In genomic region chr3:87771338-87772059, GRCh38 we compare ENCODE assay signal across 8 cellular contexts. TPM values are rescaled to one million over a fixed set of nuclear protein-coding genes. Genes with fewer than 3 reads are reported as not detected.
DNase-seq lines count a peak whose midpoint lies in the region; ATAC-seq, FAIRE-seq and TF ChIP-seq lines count a peak whose summit lies in the region.

No MANE protein-coding gene starts in this region.

- POLR2A ChIA-PET in activated naive CD8-positive, alpha-beta T cell treated with anti-CD3 and anti-CD28 coated beads, Interleukin-2, amount 10 ng/mL, durations not matched to agents 7 days and 5 days (lab: Charles Lee), result no interaction called here

- peaks cover 0 to 2% (median 0%) of the 10 kb centered on the region in 4 donors for H3K9me3 ChIP-seq in stomach

- no peaks in the 10 kb centered on the region for H3K4me1 ChIP-seq in stomach

- H3K9me3 Mint-ChIP-seq in activated naive CD8-positive, alpha-beta T cell treated with anti-CD3 and anti-CD28 coated beads, Interleukin-2, amount 10 ng/mL, durations not matched to agents 7 days and 5 days, result no peaks in the 10 kb centered on the region

- DNase-seq in AG10803 (ENCODE audit: low read depth) (peak; percentile 29), GM18507 (ENCODE audit: extremely low spot score, insufficient read length, low read depth) (no peak), NOMO-1 treated with DMSO at 0.1 percent for 48 hours (lab: John Stamatoyannopoulos, UW; ENCODE audit: unreplicated experiment) (peak; percentile 51), iris pigment epithelial cell (ENCODE audit: low read depth) (peak; percentile 23), stomach (no peak), DMS79 (lab: John Stamatoyannopoulos, UW) (no peak)
- DNase-seq in activated naive CD8-positive, alpha-beta T cell treated with anti-CD3 and anti-CD28 coated beads, Interleukin-2, amount 10 ng/mL, durations not matched to agents 7 days and 5 days, result no peak

- peaks cover 14% of the 10 kb centered on the region for H3K27me3 Mint-ChIP-seq in activated naive CD8-positive, alpha-beta T cell treated with anti-CD3 and anti-CD28 coated beads, Interleukin-2, amount 10 ng/mL, durations not matched to agents 7 days and 5 days

- no peak overlapping the region for H3K27ac ChIP-seq in stomach

- 35 to 67% (median 53%) methylated on average over 5 of the region's 5 CpGs for WGBS in stomach, 5 donors

- H3K4me3 ChIP-seq in AG10803 (ENCODE audit: low read length), result no peak overlapping the region
- no peak overlapping the region for H3K4me3 ChIP-seq in stomach

- no peak for TF ChIP-seq POLR2A in stomach (IDR thresholded peaks at IDR 0.05)

- no peak overlapping the region for H3K4me3 Mint-ChIP-seq in activated naive CD8-positive, alpha-beta T cell treated with anti-CD3 and anti-CD28 coated beads, Interleukin-2, amount 10 ng/mL, durations not matched to agents 7 days and 5 days

- FAIRE-seq in GM18507 (lab: Jason Lieb, UNC), result peak; percentile 49

- no peak overlapping the region for H3K27ac Mint-ChIP-seq in activated naive CD8-positive, alpha-beta T cell treated with anti-CD3 and anti-CD28 coated beads, Interleukin-2, amount 10 ng/mL, durations not matched to agents 7 days and 5 days

- no peaks in the 10 kb centered on the region for H3K4me1 Mint-ChIP-seq in activated naive CD8-positive, alpha-beta T cell treated with anti-CD3 and anti-CD28 coated beads, Interleukin-2, amount 10 ng/mL, durations not matched to agents 7 days and 5 days

- H3K27me3 ChIP-seq in stomach, result no peaks in the 10 kb centered on the region

- TF ChIP-seq EP300 in stomach (IDR thresholded peaks at IDR 0.05), result no peak

- intact Hi-C loops in stomach (cut with DNase I; ENCODE audit: low total_unique reads), result no loop called here

- TF ChIP-seq CTCF in AG10803 (conservative IDR thresholded peaks at IDR 0.05; ENCODE audit: low read length) (peak; percentile 66), stomach (IDR thresholded peaks at IDR 0.05) (peak in 5 of 7 experiments; percentile 20 to 48 (median 39))

- no peaks in the 10 kb centered on the region for H3K36me3 Mint-ChIP-seq in activated naive CD8-positive, alpha-beta T cell treated with anti-CD3 and anti-CD28 coated beads, Interleukin-2, amount 10 ng/mL, durations not matched to agents 7 days and 5 days

- H3K36me3 ChIP-seq in stomach, result no peaks in the 10 kb centered on the region

- ATAC-seq in HG02840 (IDR thresholded peaks at IDR 0.05; ENCODE audit: low FRiP score, unreplicated experiment), result peak; percentile 92
- peak; percentile 61 for ATAC-seq in activated naive CD8-positive, alpha-beta T cell treated with anti-CD3 and anti-CD28 coated beads, Interleukin-2, amount 10 ng/mL, durations not matched to agents 7 days and 5 days (ENCODE audit: low read depth)

RNA-seq across cellular contexts. Expression of gene HTR1F, which starts 21.0 kb away (rescaled TPM):
- not detected for total RNA-seq in activated naive CD8-positive, alpha-beta T cell treated with anti-CD3 and anti-CD28 coated beads, Interleukin-2, amount 10 ng/mL, durations not matched to agents 7 days and 5 days
- total RNA-seq in stomach, result under 1 TPM in 1 of 5 donors, not detected in 4; 0.73 TPM
- under 1 TPM in 1 of 3 donors, not detected in 2; 0.03 TPM for polyA plus RNA-seq in stomach

Comparison
In these comparisons a context has a peak if more than half of its experiments do, and no peak if none do; other contexts are left out.
1. DNase-seq: peak in AG10803 (single experiment), NOMO-1 treated with DMSO at 0.1 percent for 48 hours (single experiment) and iris pigment epithelial cell (single experiment); none in GM18507 (single experiment), activated naive CD8-positive, alpha-beta T cell treated with anti-CD3 and anti-CD28 coated beads, Interleukin-2, amount 10 ng/mL, durations not matched to agents 7 days and 5 days (single experiment), stomach (single experiment) and DMS79 (single experiment).